ENCODE assay signal across 33 cellular contexts in the genomic region with DNA sequence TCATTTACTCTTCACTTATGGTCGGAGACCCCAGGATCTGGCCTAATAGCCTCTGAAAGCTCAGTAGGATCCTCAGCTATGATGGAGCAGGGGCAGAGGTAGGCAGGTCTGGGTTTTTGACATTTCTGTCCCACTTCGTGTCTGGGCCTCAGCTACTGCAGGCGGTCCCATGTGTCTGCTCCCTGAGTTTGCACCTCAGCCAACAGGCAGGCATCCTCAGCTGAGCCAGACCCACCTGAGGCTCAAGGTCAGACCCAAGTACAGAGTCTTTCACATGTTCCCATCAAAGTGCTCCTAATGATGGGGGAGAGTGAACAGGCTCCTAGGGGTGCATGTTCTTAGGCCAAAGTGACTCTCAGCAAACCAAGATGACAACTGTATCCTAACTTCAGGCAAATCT. TPM values are rescaled to one million over a fixed set of nuclear protein-coding genes. Genes with fewer than 3 reads are reported as not detected.
"Had no signal": no experiment of that assay in that cellular context is flagged by ENCODE, and none has a peak within 500 bp of the region (broad histone marks: within the 10 kb centered on the region; RNA-seq: fewer than 3 reads in every experiment).

No MANE protein-coding gene starts in this region.

- DNase-seq: hippocampal formation; kidney; left colon; left lung; lower lobe of right lung; mammary epithelial cell; mesendoderm; naive B cell; natural killer cell; occipital lobe; psoas muscle; right lobe of liver; stimulated activated CD4-positive, alpha-beta T cell treated with anti-CD3 and anti-CD28 coated beads, Interleukin-2, amount 100 ng/mL, for 24 hours; stimulated activated CD4-positive, alpha-beta T cell treated with anti-CD3 and anti-CD28 coated beads, Interleukin-4, amount 100 ng/mL, for 1 hour; stimulated activated naive B cell treated with anti-CD40 and anti-IgM and Interleukin-4, amounts not matched to agents 10 μg/mL and 1 μg/mL and 100 μg/mL, for 72 hours; stimulated activated naive CD8-positive, alpha-beta T cell treated with anti-CD3 and anti-CD28 coated beads, Interleukin-15, Interleukin-2, amounts not matched to agents 100 U/mL and 50 U/mL, for 24 hours; stomach; testis; thyroid gland; transverse colon; upper lobe of left lung had no signal

- H3K36me3 ChIP-seq: neural progenitor cell had no signal

- H3K27ac Mint-ChIP-seq: natural killer cell; neural progenitor cell; stimulated activated naive B cell treated with anti-CD40 and anti-IgM and Interleukin-4, amounts not matched to agents 10 μg/mL and 1 μg/mL and 100 μg/mL, for 72 hours had no signal

- H3K9me3 Mint-ChIP-seq: mesothelial cell of epicardium; naive B cell; natural killer cell; neural progenitor cell; stimulated activated naive B cell treated with anti-CD40 and anti-IgM and Interleukin-4, amounts not matched to agents 10 μg/mL and 1 μg/mL and 100 μg/mL, for 72 hours had no signal

- H2AFZ ChIP-seq: neural progenitor cell, parathyroid adenoma had no signal

- H3K4me3 Mint-ChIP-seq: mesothelial cell of epicardium; naive B cell; natural killer cell; stimulated activated naive B cell treated with anti-CD40 and anti-IgM and Interleukin-4, amounts not matched to agents 10 μg/mL and 1 μg/mL and 100 μg/mL, for 72 hours had no signal

- H3K27ac ChIP-seq: left lung, lower lobe of right lung, neural progenitor cell, neutrophil, parathyroid adenoma, psoas muscle, right lobe of liver, stomach, testis, thyroid gland, transverse colon, upper lobe of left lung had no signal

- H3K27me3 ChIP-seq: right lobe of liver, testis, thyroid gland, upper lobe of left lung, vagina had no signal

- H3K4me2 ChIP-seq: smooth muscle cell had no signal

- H3K9me3 ChIP-seq: left lung, lower lobe of right lung, neutrophil, psoas muscle, right lobe of liver, stomach, testis, thyroid gland, transverse colon, upper lobe of left lung, vagina had no signal

- H3K79me2 ChIP-seq: parathyroid adenoma had no signal

- H3K9ac ChIP-seq: neural progenitor cell, parathyroid adenoma had no signal

- H3K4me3 ChIP-seq: left lung, lower lobe of right lung, neural progenitor cell, psoas muscle, right lobe of liver, smooth muscle cell, stomach, testis, thyroid gland, transverse colon, upper lobe of left lung, vagina had no signal

RNA-seq across cellular contexts. Expression of a gene that starts 24.5 kb away (rescaled TPM):
- total RNA-seq: kidney, liver, osteocyte, posterior vena cava, right lobe of liver, skeletal muscle tissue, smooth muscle cell, thyroid gland, transverse colon, urinary bladder, vagina had no signal
- polyA plus RNA-seq: liver, smooth muscle cell had no signal

RNA-seq across cellular contexts. Expression of a gene that starts 32.1 kb away (rescaled TPM):
- total RNA-seq: kidney, left colon, left lung, liver, lower lobe of right lung, mammary epithelial cell, mesothelial cell of epicardium, mononuclear cell, natural killer cell, occipital lobe, osteocyte, posterior vena cava, psoas muscle, right lobe of liver, skeletal muscle tissue, smooth muscle cell, stomach, transverse colon, urinary bladder, vagina had no signal
- polyA plus RNA-seq: liver, mammary epithelial cell, stomach, urinary bladder had no signal
